1 cellular context compared by ENCODE assay signal in the genomic region with DNA sequence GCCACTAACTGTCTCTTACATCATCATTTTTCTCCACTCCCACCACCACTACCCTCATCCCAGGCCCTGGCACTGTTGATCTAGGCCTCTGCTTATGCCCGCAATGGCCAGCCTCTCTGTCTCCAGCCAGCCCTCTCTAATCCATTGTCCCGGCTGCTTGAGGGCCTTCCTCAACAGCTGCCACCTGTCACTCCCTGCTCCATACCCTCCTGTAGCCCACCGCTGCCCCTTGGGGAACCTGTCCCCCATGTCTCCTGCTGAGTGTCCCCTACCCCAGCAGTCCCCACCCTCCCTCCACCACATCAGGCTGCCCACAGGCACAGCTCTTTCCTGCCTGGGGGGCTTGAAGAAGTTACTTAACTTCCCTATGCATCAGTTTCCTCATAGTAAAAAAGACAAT.
TF ChIP-seq lines count a peak whose summit lies in the region.

No MANE protein-coding gene starts in this region.

TF ChIP-seq in GM23338, 12 proteins besides CTCF, POLR2A, EP300 and RAD21 (continued from another document):
- TF ChIP-seq REST (IDR thresholded peaks at IDR 0.05; ENCODE audit: unreplicated experiment) (no peak), EZH2 (IDR thresholded peaks at IDR 0.05; ENCODE audit: low read depth, unreplicated experiment) (no peak), ZNF114 (CRISPR knock-in tag; IDR thresholded peaks at IDR 0.05) (no peak), ZNF462 (CRISPR knock-in tag; IDR thresholded peaks at IDR 0.05) (no peak), EZH2phosphoT487 (IDR thresholded peaks at IDR 0.05; ENCODE audit: unreplicated experiment) (no peak)
